Comparison of ENCODE assay signal across 8 cellular contexts in the genomic region with DNA sequence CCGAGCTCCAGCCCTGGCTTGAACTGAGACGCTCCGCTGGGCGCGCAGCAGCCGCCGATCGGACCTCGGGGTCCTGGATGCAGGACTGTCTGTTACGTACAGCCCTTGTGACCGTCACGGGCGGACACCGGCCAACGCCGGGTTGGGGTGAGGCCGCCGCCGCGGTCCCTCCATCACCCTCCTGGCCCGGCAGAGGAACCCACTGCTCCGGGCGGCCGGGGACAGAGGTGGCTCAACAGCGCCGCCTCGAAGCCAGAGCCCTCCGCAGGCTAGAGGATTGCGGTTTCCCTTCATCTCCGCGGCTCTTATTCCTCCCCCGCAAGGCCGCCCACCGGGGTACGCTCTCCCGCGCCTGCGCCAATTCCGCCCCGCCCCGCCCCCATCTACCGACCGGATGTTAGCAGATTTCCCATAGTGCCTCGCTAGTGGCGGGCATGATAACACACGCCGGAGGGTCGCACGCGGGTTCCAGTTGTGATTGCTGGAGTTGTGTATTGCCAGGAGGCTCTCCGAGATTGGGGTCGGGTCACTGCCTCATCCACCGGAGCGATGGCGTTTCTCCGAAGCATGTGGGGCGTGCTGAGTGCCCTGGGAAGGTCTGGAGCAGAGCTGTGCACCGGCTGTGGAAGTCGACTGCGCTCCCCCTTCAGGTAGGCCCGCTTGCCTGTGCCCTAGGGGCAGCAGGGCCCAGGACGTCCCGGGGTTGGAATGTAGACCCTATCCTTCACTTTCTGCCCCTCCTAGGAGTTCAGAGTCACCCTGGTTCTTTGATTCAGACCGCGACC.
A peak's percentile ranks its signal among the peaks of the same experiment; 100 is the strongest.
DNase-seq lines count a peak whose midpoint lies in the region; ATAC-seq and TF ChIP-seq lines count a peak whose summit lies in the region.

TFAM (plus strand) TSS at position 412 of the 785 bp plus-strand sequence; CDS start at position 550, 138 bp downstream.

- peak within 1 kb of the TSS; percentile 91 for H3K4me2 ChIP-seq in BLaER1

- H3K27me3 ChIP-seq in BLaER1, result no peaks in the 10 kb centered on the region

- H3K36me3 ChIP-seq in BLaER1, result peaks cover 34% of the 10 kb centered on the region

- H3K4me1 ChIP-seq in BLaER1, result peaks cover 26% of the 10 kb centered on the region

- peak; percentile 74 for ATAC-seq in HG03442 (IDR thresholded peaks at IDR 0.05; ENCODE audit: unreplicated experiment)

- DNase-seq in GM19238 (ENCODE audit: insufficient read length, low spot score) (peak; percentile 73), NCI-H510A treated with DMSO at 0.1 percent for 48 hours (lab: John Stamatoyannopoulos, UW) (peak; percentile 78), coronary artery (ENCODE audit: low spot score) (peak; percentile 97), left kidney (ENCODE audit: low read depth, low spot score) (peak; percentile 98)
- peak; percentile 97 for DNase-seq in activated CD4-positive, alpha-beta T cell treated with anti-CD3 and anti-CD28 coated beads for 48 hours
- peak; percentile 97 to 98 for DNase-seq in stimulated activated CD4-positive, alpha-beta T cell treated with anti-CD3 and anti-CD28 coated beads, Interleukin-2, amount 100 ng/mL, for 24 hours

- H3K9ac ChIP-seq in BLaER1, result peak within 1 kb of the TSS; percentile 91

- H4K20me1 ChIP-seq in BLaER1, result peaks cover 45% of the 10 kb centered on the region

- H3K4me3 ChIP-seq in BLaER1, result peak within 1 kb of the TSS; percentile 91
- peak within 1 kb of the TSS; percentile 92 for H3K4me3 ChIP-seq in coronary artery

- H3K9me3 ChIP-seq in BLaER1, result no peaks in the 10 kb centered on the region

- H3K27ac ChIP-seq in BLaER1 (peak within 1 kb of the TSS; percentile 90), coronary artery (peak within 1 kb of the TSS; percentile 81 to 94)

- no peak for TF ChIP-seq CTCF in coronary artery (IDR thresholded peaks at IDR 0.05)

Comparison
In these comparisons a context has a peak if more than half of its experiments do, and no peak if none do; other contexts are left out.
1. Peak in every context shown above with its lines: DNase-seq, ATAC-seq, H3K4me3 ChIP-seq and H3K27ac ChIP-seq.